In genomic region chr22:35627267-35628041, GRCh38 we compare ENCODE assay signal across 1 cellular context.
TF ChIP-seq lines count a peak whose summit lies in the region.

No MANE protein-coding gene starts in this region.

TF ChIP-seq in HEK293, 187 proteins besides CTCF, POLR2A, EP300 and RAD21 (continued from another document):
- TF ChIP-seq ZNF391 (tag by site-specific recombination; IDR thresholded peaks at IDR 0.05; ENCODE audit: borderline replicate concordance, low read depth): peak; percentile 44; the same call in 1 of the 2 replicates
